ENCODE assay signal across 26 cellular contexts in genomic region chr9:129342591-129342990, GRCh38.
DNase-seq lines count a peak whose midpoint lies in the region; ATAC-seq, FAIRE-seq and TF ChIP-seq lines count a peak whose summit lies in the region.
"Had no signal": no experiment of that assay in that cellular context is flagged by ENCODE, and none has a peak within 500 bp of the region (broad histone marks: within the 10 kb centered on the region; RNA-seq: fewer than 3 reads in every experiment).

No MANE protein-coding gene starts in this region.

- CTCF ChIA-PET in H1 (lab: Charles Lee; ENCODE audit: partially characterized antibody) (interaction anchor here (1.0 to 1.9 kb wide), 5 partner anchors 10 to 282 kb away, joined by 3 to 8 read pairs (median 4); no protein-coding TSS in a partner anchor), HEK293T (lab: Yijun Ruan, JAX) (interaction anchor here (0.6 kb wide), 1 partner anchor 170 kb away, joined by 3 read pairs; no protein-coding TSS in a partner anchor)

- H4K20me1 ChIP-seq in H1 (replicated peaks in 1 of 2; ENCODE audit: control insufficient read depth in 1 of 2, insufficient read depth in 2 of 2, low read length in 2 of 2) = peaks cover 0 to 16% of the 10 kb centered on the region in 2 experiments

- no peak overlapping the region for H2BK5ac ChIP-seq in H1 (ENCODE audit: low read depth, low read length)

- H4K8ac ChIP-seq in H1 (ENCODE audit: extremely low read depth, insufficient read depth, low read length) = no peak overlapping the region

- H3K27me3 ChIP-seq in cardiac muscle cell = no peaks in the 10 kb centered on the region
- H3K27me3 ChIP-seq in right atrium auricular region = no peaks in the 10 kb centered on the region
- H3K27me3 ChIP-seq in H1 (replicated peaks in 1 of 4; ENCODE audit: control insufficient read depth in 3 of 4, extremely low read depth in 1 of 4, insufficient read depth in 3 of 4, low read length in 3 of 4) = 0 out of 7 replicates have a peak, but pooled peaks cover 0 to 2% (median 0%) of the 10 kb centered on the region in 4 experiments
- no peaks in the 10 kb centered on the region for H3K27me3 ChIP-seq in neutrophil
- no peaks in the 10 kb centered on the region for H3K27me3 ChIP-seq in upper lobe of right lung
- H3K27me3 ChIP-seq: body of pancreas, colonic mucosa, MG63, SJCRH30, thyroid gland had no signal

- H3K27ac ChIP-seq in cardiac muscle cell (peak overlapping the region; percentile 56), right atrium auricular region (peak overlapping the region in 1 of 2 donors; percentile 62), H1 (ENCODE audit: low read depth, low read length) (no peak overlapping the region), neutrophil (peak overlapping the region; percentile 95), upper lobe of right lung (peak overlapping the region; percentile 78)
- H3K27ac ChIP-seq: GM23248, SJCRH30 had no signal

- no peak overlapping the region for H4K5ac ChIP-seq in H1 (ENCODE audit: insufficient read length, low read depth, low read length)

- no peak overlapping the region for H3K4ac ChIP-seq in H1 (replicated peaks; ENCODE audit: insufficient read length, low read depth, low read length)

- H3K9me3 ChIP-seq in cardiac muscle cell (ENCODE audit: low read depth) (no peaks in the 10 kb centered on the region), right atrium auricular region (no peaks in the 10 kb centered on the region), H1 (ENCODE audit: insufficient read depth in 2 of 2, low read depth in 1 of 2, low read length in 1 of 2) (no peaks in the 10 kb centered on the region), neutrophil (no peaks in the 10 kb centered on the region), upper lobe of right lung (no peaks in the 10 kb centered on the region)
- H3K9me3 ChIP-seq: body of pancreas, colonic mucosa, MG63, thyroid gland had no signal

- TF ChIP-seq RAD21 in H1 (IDR thresholded peaks at IDR 0.05 in 1 of 2, conservative IDR thresholded peaks at IDR 0.05 in 1 of 2; ENCODE audit: low read depth in 2 of 2, low read length in 2 of 2) = no peak

- FAIRE-seq in H1 (lab: Jason Lieb, UNC) = no peak
- no peak for FAIRE-seq in GM19239 (lab: Jason Lieb, UNC)
- FAIRE-seq: G401.6, K562 had no signal

- DNase-seq in cardiac muscle cell (ENCODE audit: low read depth in 1 of 2, low spot score in 1 of 2) = no peak
- no peak for DNase-seq in right atrium auricular region (ENCODE audit: low spot score)
- DNase-seq in H1 (ENCODE audit: low read depth in 1 of 2, low spot score in 2 of 2) = no peak
- no peak for DNase-seq in upper lobe of right lung
- no peak for DNase-seq in HEK293T (ENCODE audit: extremely low spot score)
- no peak for DNase-seq in GM19239 (ENCODE audit: insufficient read length, low spot score)
- DNase-seq in NCI-H187 (lab: John Stamatoyannopoulos, UW) = no peak
- DNase-seq: activated CD8-positive, alpha-beta T cell treated with anti-CD3 and anti-CD28 coated beads, Interleukin-2, amount 10 ng/mL, durations not matched to agents 7 days and 5 days; activated effector memory CD4-positive, alpha-beta T cell treated with anti-CD3 and anti-CD28 coated beads, Interleukin-2, amount 50 U/mL, for 16 hours; activated naive CD8-positive, alpha-beta T cell treated with anti-CD3 and anti-CD28 coated beads, Interleukin-2, amount 50 U/mL, for 24 hours; activated T-cell treated with anti-CD3 and anti-CD28 coated beads for 4 hours; body of pancreas; colonic mucosa; GM23248; MG63; naive thymus-derived CD4-positive, alpha-beta T cell; NCI-H1417 treated with DMSO at 0.1 percent for 48 hours; SJCRH30; stimulated activated CD4-positive, alpha-beta T cell treated with anti-CD3 and anti-CD28 coated beads, Interleukin-12 subunit alpha, Interleukin-12 subunit beta, amount 100 ng/mL, for 4 hours; stimulated activated CD4-positive, alpha-beta T cell treated with anti-CD3 and anti-CD28 coated beads, Interleukin-4, amount 100 ng/mL, for 24 hours; stimulated activated naive CD4-positive, alpha-beta T cell; T-cell; thyroid gland had no signal

- H3K18ac ChIP-seq in H1 (ENCODE audit: extremely low read depth, low read length) = no peak overlapping the region

- H2BK12ac ChIP-seq in H1 (ENCODE audit: low read depth, low read length) = no peak overlapping the region

- POLR2A ChIA-PET in H1 (lab: Charles Lee; ENCODE audit: partially characterized antibody) = interaction anchor here (0.9 to 1.5 kb wide), 7 partner anchors 8 to 257 kb away, joined by 3 to 5 read pairs (median 3); no protein-coding TSS in a partner anchor
- POLR2A ChIA-PET in HEK293T (lab: Yijun Ruan, JAX) = no interaction called here

- 91% methylated on average over 12 of the region's 12 CpGs; no CpG with 5 or more reads in 1 of the 2 experiments for WGBS in H1 (ENCODE audit: extremely low coverage in 1 of 2, insufficient coverage in 1 of 2, insufficient read length in 1 of 2, insufficient replicate concordance in 2 of 2, low coverage in 1 of 2, low lambda C conversion rate in 2 of 2, missing lambda C conversion rate in 1 of 2), 2 experiments

- ATAC-seq in upper lobe of right lung = no peak
- ATAC-seq: activated CD8-positive, alpha-beta T cell treated with anti-CD3 and anti-CD28 coated beads, Interleukin-2, amount 10 ng/mL, durations not matched to agents 7 days and 5 days; activated naive CD8-positive, alpha-beta T cell treated with anti-CD3 and anti-CD28 coated beads, Interleukin-2, amount 50 U/mL, for 24 hours; body of pancreas; K562; naive thymus-derived CD4-positive, alpha-beta T cell; T-cell had no signal

- H2AFZ ChIP-seq in H1 (ENCODE audit: low read length) = no peak overlapping the region
- H2AFZ ChIP-seq: GM23248 had no signal

- H3K4me1 ChIP-seq in cardiac muscle cell (ENCODE audit: low read depth) (peaks cover 5% of the 10 kb centered on the region), right atrium auricular region (peaks cover 0 to 9% of the 10 kb centered on the region in 2 donors), H1 (replicated peaks in 1 of 4; ENCODE audit: control insufficient read depth in 3 of 4, insufficient read depth in 4 of 4, low read length in 3 of 4) (peaks cover 3 to 14% (median 9%) of the 10 kb centered on the region in 4 experiments), neutrophil (ENCODE audit: control insufficient read depth in 1 of 2, insufficient read depth in 1 of 2, low read depth in 1 of 2, low read length in 1 of 2) (peaks cover 52 to 60% of the 10 kb centered on the region in 2 experiments), upper lobe of right lung (peaks cover 8% of the 10 kb centered on the region)
- H3K4me1 ChIP-seq: body of pancreas, colonic mucosa, SJCRH30 had no signal

- no peak overlapping the region for H3K4me2 ChIP-seq in H1 (ENCODE audit: insufficient read depth in 1 of 2, low read depth in 2 of 2, low read length in 2 of 2)

- H3K36me3 ChIP-seq in cardiac muscle cell (no peaks in the 10 kb centered on the region), right atrium auricular region (no peaks in the 10 kb centered on the region), H1 (ENCODE audit: control insufficient read depth in 2 of 4, insufficient read depth in 4 of 4, low read length in 3 of 4) (no peaks in the 10 kb centered on the region; a peak in 1 of 8 replicates), neutrophil (no peaks in the 10 kb centered on the region), upper lobe of right lung (no peaks in the 10 kb centered on the region)
- H3K36me3 ChIP-seq: colonic mucosa, MG63, SJCRH30, thyroid gland had no signal

- H2AK5ac ChIP-seq in H1 (ENCODE audit: low read depth, low read length) = peak overlapping the region; percentile 24; the same call in 1 of the 2 replicates

- no peak for TF ChIP-seq POLR2A in H1 (IDR thresholded peaks at IDR 0.05; ENCODE audit: control extremely low read depth in 1 of 2, low read depth in 2 of 2, low read length in 2 of 2)

- intact Hi-C loops in upper lobe of right lung (cut with DNase I) = no loop called here

- no peak overlapping the region for H2BK120ac ChIP-seq in H1 (replicated peaks; ENCODE audit: low read depth, low read length)

- TF ChIP-seq EP300 in H1 (IDR thresholded peaks at IDR 0.05; ENCODE audit: borderline replicate concordance in 1 of 2, low read depth in 2 of 2, low read length in 2 of 2) = no peak

- no peak overlapping the region for H3K9ac ChIP-seq in H1 (replicated peaks in 1 of 4; ENCODE audit: extremely low read depth in 1 of 4, low read depth in 3 of 4, low read length in 3 of 4)
- H3K9ac ChIP-seq: GM23248 had no signal

- no peak for TF ChIP-seq CTCF in cardiac muscle cell (IDR thresholded peaks at IDR 0.05; ENCODE audit: low read depth, low read length)
- no peak for TF ChIP-seq CTCF in right atrium auricular region (IDR thresholded peaks at IDR 0.05)
- TF ChIP-seq CTCF in H1 (IDR thresholded peaks at IDR 0.05; ENCODE audit: control extremely low read depth in 1 of 3, insufficient read depth in 1 of 3, low read depth in 1 of 3, low read length in 3 of 3) = no peak
- TF ChIP-seq CTCF in neutrophil (IDR thresholded peaks at IDR 0.05) = no peak
- TF ChIP-seq CTCF in upper lobe of right lung (IDR thresholded peaks at IDR 0.05) = no peak

- no peak overlapping the region for H3K23ac ChIP-seq in H1 (ENCODE audit: insufficient read length)

- peaks cover 5% of the 10 kb centered on the region; the same call in 1 of the 2 replicates for H3K79me1 ChIP-seq in H1 (ENCODE audit: low read depth, low read length)

- no peak overlapping the region for H3K56ac ChIP-seq in H1 (replicated peaks; ENCODE audit: insufficient read length, low read depth, low read length)

- H3K14ac ChIP-seq in H1 (ENCODE audit: insufficient read length) = no peak overlapping the region

- no peaks in the 10 kb centered on the region for H3K79me2 ChIP-seq in H1 (ENCODE audit: control insufficient read depth in 1 of 2, insufficient read depth in 2 of 2, low read length in 2 of 2)

- no peak overlapping the region for H2BK20ac ChIP-seq in H1 (ENCODE audit: low read length)

- no peak overlapping the region for H3K4me3 ChIP-seq in cardiac muscle cell
- H3K4me3 ChIP-seq in right atrium auricular region = no peak overlapping the region
- no peak overlapping the region for H3K4me3 ChIP-seq in H1 (ENCODE audit: extremely low read depth in 1 of 4, insufficient read depth in 2 of 4, low read depth in 3 of 4, low read length in 4 of 4)
- H3K4me3 ChIP-seq in neutrophil (ENCODE audit: low read depth in 1 of 2, low read length in 1 of 2) = no peak overlapping the region
- no peak overlapping the region for H3K4me3 ChIP-seq in upper lobe of right lung
- H3K4me3 ChIP-seq: body of pancreas, colonic mucosa, GM23248, K562, MG63, SJCRH30, thyroid gland had no signal

- H4K91ac ChIP-seq in H1 (replicated peaks; ENCODE audit: insufficient read length, low read length) = no peak overlapping the region

- H3K23me2 ChIP-seq in H1 (ENCODE audit: low read depth, low read length) = peaks cover 15% of the 10 kb centered on the region

- H2BK15ac ChIP-seq in H1 (ENCODE audit: low read length) = no peak overlapping the region

TF ChIP-seq in H1, 55 proteins besides CTCF, POLR2A, EP300 and RAD21:
- no peak for TF ChIP-seq MAFK (IDR thresholded peaks at IDR 0.05; ENCODE audit: low read depth, low read length)
- TF ChIP-seq SUZ12 (IDR thresholded peaks at IDR 0.05; ENCODE audit: low read length) = no peak
- TF ChIP-seq TCF12 (IDR thresholded peaks at IDR 0.05; ENCODE audit: low read depth, low read length) = no peak

TF ChIP-seq in HEK293T, 16 proteins besides CTCF, POLR2A, EP300 and RAD21 (continues in another document):
- no peak for TF ChIP-seq LEF1 (IDR thresholded peaks at IDR 0.05; ENCODE audit: borderline replicate concordance)
- no peak for TF ChIP-seq FOXK2 (IDR thresholded peaks at IDR 0.05)
- TF ChIP-seq CTBP1 (IDR thresholded peaks at IDR 0.05; ENCODE audit: borderline replicate concordance) = no peak
